Comparison of ENCODE assay signal across 1 cellular context in the genomic region with DNA sequence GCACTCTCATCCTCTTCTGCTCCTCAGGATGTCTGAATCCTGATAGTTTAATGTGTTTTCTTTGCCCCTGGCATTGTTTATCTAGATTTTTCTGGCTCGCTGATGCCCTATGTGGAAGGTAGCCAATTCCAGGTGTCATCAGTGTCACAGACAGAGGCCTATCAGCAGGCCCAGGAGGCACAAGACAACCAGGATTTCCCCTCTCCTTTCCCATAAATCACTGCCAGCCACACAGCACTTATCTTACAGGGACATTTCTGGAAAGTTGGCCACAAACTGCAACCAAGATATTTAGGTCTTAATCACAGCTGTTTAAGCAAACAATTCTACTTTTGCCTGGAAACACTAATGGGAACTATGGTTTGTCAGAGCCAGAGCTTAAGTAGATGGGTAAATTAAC.
TF ChIP-seq lines count a peak whose summit lies in the region.

No MANE protein-coding gene starts in this region.

TF ChIP-seq in GM23338, 12 proteins besides CTCF, POLR2A, EP300 and RAD21:
- TF ChIP-seq ZNF462 (CRISPR knock-in tag; IDR thresholded peaks at IDR 0.05) (no peak), STAT1 (IDR thresholded peaks at IDR 0.05; ENCODE audit: unreplicated experiment) (no peak), ETS1 (IDR thresholded peaks at IDR 0.05) (no peak), REST (IDR thresholded peaks at IDR 0.05; ENCODE audit: unreplicated experiment) (no peak), NANOG (IDR thresholded peaks at IDR 0.05; ENCODE audit: borderline replicate concordance) (no peak), CREB1 (CRISPR knock-in tag; IDR thresholded peaks at IDR 0.05; ENCODE audit: low read depth) (no peak), EZH2 (IDR thresholded peaks at IDR 0.05; ENCODE audit: low read depth, unreplicated experiment) (no peak)
TF ChIP-seq in GM23338: peak in this region for 0.
